Comparison of ENCODE assay signal across 19 cellular contexts in the genomic region with DNA sequence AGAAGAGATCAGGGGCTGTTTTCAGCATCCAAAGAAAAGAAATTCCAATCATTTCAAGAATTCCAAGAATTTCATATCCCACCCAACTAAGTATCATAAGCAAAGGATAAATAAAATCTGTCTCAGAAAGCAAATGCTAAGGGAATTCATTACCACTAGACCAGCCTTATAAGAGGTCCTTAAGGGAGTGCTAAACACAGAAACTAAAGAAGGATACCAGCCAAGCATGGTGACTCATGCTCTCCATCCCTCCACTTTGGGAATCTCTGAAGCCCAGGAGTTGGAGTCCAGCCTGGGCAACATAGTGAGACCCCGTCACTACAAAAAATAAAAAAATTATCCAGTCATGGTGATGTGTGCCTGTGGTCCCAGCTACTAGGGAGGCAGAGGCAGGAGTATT. TPM values are rescaled to one million over a fixed set of nuclear protein-coding genes. Genes with fewer than 3 reads are reported as not detected.
A peak's percentile ranks its signal among the peaks of the same experiment; 100 is the strongest.
DNase-seq lines count a peak whose midpoint lies in the region; ATAC-seq and TF ChIP-seq lines count a peak whose summit lies in the region.
"Had no signal": no experiment of that assay in that cellular context is flagged by ENCODE, and none has a peak within 500 bp of the region (broad histone marks: within the 10 kb centered on the region; RNA-seq: fewer than 3 reads in every experiment).

No MANE protein-coding gene starts in this region.

- no peak overlapping the region for H3K9ac ChIP-seq in Karpas-422 (ENCODE audit: low read length)
- H3K9ac ChIP-seq: SK-N-SH had no signal

- H3K27ac ChIP-seq in Karpas-422 (ENCODE audit: low read length) (no peak overlapping the region), neutrophil (peak overlapping the region; percentile 90), prostate gland (no peak overlapping the region)
- H3K27ac ChIP-seq: Peyer's patch had no signal

- H3K9me3 ChIP-seq in Karpas-422 (ENCODE audit: low read length) (no peaks in the 10 kb centered on the region), neutrophil (no peaks in the 10 kb centered on the region), prostate gland (no peaks in the 10 kb centered on the region)
- H3K9me3 ChIP-seq: Peyer's patch, SK-N-SH had no signal

- no peak for TF ChIP-seq POLR2A in prostate gland (IDR thresholded peaks at IDR 0.05)

- DNase-seq in EH (ENCODE audit: low read depth): peak; percentile 50
- DNase-seq in Karpas-422: peak; percentile 1
- peak; percentile 23 to 48 for DNase-seq in cardiac fibroblast (ENCODE audit: low read depth in 2 of 2)
- no peak for DNase-seq in omental fat pad (ENCODE audit: low spot score)
- no peak for DNase-seq in prostate gland (ENCODE audit: low spot score)
- no peak for DNase-seq in SKM-1 treated with dmso at 0.1 percent for 144 hours (lab: John Stamatoyannopoulos, UW; ENCODE audit: unreplicated experiment)
- DNase-seq: COR-L47, DMS153, HCEC 1CT, NCI-H1092 treated with DMSO at 0.1 percent for 48 hours, NCI-H1694, NCI-H2107, NCI-H774, Peyer's patch, Right ventricle myocardium superior, SK-N-SH had no signal

- H3K9me2 ChIP-seq in Karpas-422 (replicated peaks; ENCODE audit: insufficient read depth, low read length): no peaks in the 10 kb centered on the region
- H3K9me2 ChIP-seq: SK-N-SH had no signal

- ATAC-seq in HG03108 (IDR thresholded peaks at IDR 0.05; ENCODE audit: unreplicated experiment): no peak
- no peak for ATAC-seq in omental fat pad (ENCODE audit: low FRiP score)
- ATAC-seq: K562 had no signal

- H3K4me2 ChIP-seq in Karpas-422 (ENCODE audit: low read depth, low read length, poor library complexity, severe bottlenecking): no peak overlapping the region
- H3K4me2 ChIP-seq: SK-N-SH had no signal

- no peaks in the 10 kb centered on the region for H3K79me2 ChIP-seq in Karpas-422 (ENCODE audit: low read length)

- H3K36me3 ChIP-seq in Karpas-422 (ENCODE audit: insufficient read depth, low read length) (no peaks in the 10 kb centered on the region), neutrophil (no peaks in the 10 kb centered on the region), prostate gland (no peaks in the 10 kb centered on the region)
- H3K36me3 ChIP-seq: Peyer's patch had no signal

- H3K27me3 ChIP-seq in Karpas-422 (ENCODE audit: low read length) (no peaks in the 10 kb centered on the region), neutrophil (no peaks in the 10 kb centered on the region), prostate gland (replicated peaks; ENCODE audit: insufficient read depth) (no peaks in the 10 kb centered on the region)
- H3K27me3 ChIP-seq: Peyer's patch had no signal

- no peak overlapping the region for H2AFZ ChIP-seq in Karpas-422 (ENCODE audit: low read length)

- intact Hi-C loops in prostate gland (cut with DNase I): no loop called here

- TF ChIP-seq CTCF in cardiac fibroblast (IDR thresholded peaks at IDR 0.05; ENCODE audit: low read depth, low read length): no peak
- no peak for TF ChIP-seq CTCF in neutrophil (IDR thresholded peaks at IDR 0.05)
- TF ChIP-seq CTCF in omental fat pad (IDR thresholded peaks at IDR 0.05): no peak
- no peak for TF ChIP-seq CTCF in prostate gland (IDR thresholded peaks at IDR 0.05)

- H3K4me3 ChIP-seq in Karpas-422 (ENCODE audit: low read length) (no peak overlapping the region), cardiac fibroblast (replicated peaks in 1 of 2; ENCODE audit: low read depth in 2 of 2, low read length in 2 of 2) (no peak overlapping the region), neutrophil (ENCODE audit: low read depth in 1 of 2, low read length in 1 of 2) (peak overlapping the region; percentile 28 to 33), prostate gland (no peak overlapping the region)
- H3K4me3 ChIP-seq: K562, Peyer's patch had no signal

- WGBS in prostate gland: 100% methylated on average over 1 of the region's 1 CpG

- H4K20me1 ChIP-seq in Karpas-422 (ENCODE audit: insufficient read depth, low read depth, low read length): no peaks in the 10 kb centered on the region

- H3K4me1 ChIP-seq in Karpas-422 (ENCODE audit: low read length): peaks cover 3% of the 10 kb centered on the region
- H3K4me1 ChIP-seq in neutrophil (ENCODE audit: control insufficient read depth in 1 of 2, insufficient read depth in 1 of 2, low read depth in 1 of 2, low read length in 1 of 2): peaks cover 42 to 46% of the 10 kb centered on the region in 2 experiments
- no peaks in the 10 kb centered on the region for H3K4me1 ChIP-seq in prostate gland (replicated peaks)
- H3K4me1 ChIP-seq: Peyer's patch had no signal

RNA-seq across cellular contexts. Expression of gene FADD, which starts 17.8 kb away (rescaled TPM):
- 19.8 and 39.5 TPM in 2 replicates for total RNA-seq in Karpas-422 (2014; rRNA removed; shearing (Covaris generic); ENCODE audit: low replicate concordance)
- total RNA-seq in omental fat pad (10 to 100 TPM; 18.4 to 30.1 (median 22.6) TPM), prostate gland (10 to 100 TPM; 16.0 to 18.4 TPM)

RNA-seq across cellular contexts. Expression of gene PPFIA1, which starts 49.6 kb away (rescaled TPM):
- total RNA-seq in Karpas-422 (2014; rRNA removed; shearing (Covaris generic); ENCODE audit: low replicate concordance): 24.6 and 50.1 TPM in 2 replicates
- total RNA-seq in omental fat pad (100 to 1,000 TPM in 1 of 4 donors, 10 to 100 TPM in 3; 58.3 to 119 (median 84.7) TPM), prostate gland (10 to 100 TPM; 29.1 to 61.8 TPM)

Comparison
In these comparisons a context has a peak if more than half of its experiments do, and no peak if none do; other contexts are left out.
1. DNase-seq: peak in EH (single experiment), Karpas-422 (single experiment) and cardiac fibroblast (2 of 2); none in omental fat pad (single experiment), prostate gland (single experiment) and SKM-1 treated with dmso at 0.1 percent for 144 hours (single experiment).
2. H3K4me3 ChIP-seq: peak in neutrophil (2 of 2); none in Karpas-422 (single experiment), cardiac fibroblast (0 of 2) and prostate gland (0 of 2).